Comparison of ENCODE assay signal across 8 cellular contexts in the genomic region with DNA sequence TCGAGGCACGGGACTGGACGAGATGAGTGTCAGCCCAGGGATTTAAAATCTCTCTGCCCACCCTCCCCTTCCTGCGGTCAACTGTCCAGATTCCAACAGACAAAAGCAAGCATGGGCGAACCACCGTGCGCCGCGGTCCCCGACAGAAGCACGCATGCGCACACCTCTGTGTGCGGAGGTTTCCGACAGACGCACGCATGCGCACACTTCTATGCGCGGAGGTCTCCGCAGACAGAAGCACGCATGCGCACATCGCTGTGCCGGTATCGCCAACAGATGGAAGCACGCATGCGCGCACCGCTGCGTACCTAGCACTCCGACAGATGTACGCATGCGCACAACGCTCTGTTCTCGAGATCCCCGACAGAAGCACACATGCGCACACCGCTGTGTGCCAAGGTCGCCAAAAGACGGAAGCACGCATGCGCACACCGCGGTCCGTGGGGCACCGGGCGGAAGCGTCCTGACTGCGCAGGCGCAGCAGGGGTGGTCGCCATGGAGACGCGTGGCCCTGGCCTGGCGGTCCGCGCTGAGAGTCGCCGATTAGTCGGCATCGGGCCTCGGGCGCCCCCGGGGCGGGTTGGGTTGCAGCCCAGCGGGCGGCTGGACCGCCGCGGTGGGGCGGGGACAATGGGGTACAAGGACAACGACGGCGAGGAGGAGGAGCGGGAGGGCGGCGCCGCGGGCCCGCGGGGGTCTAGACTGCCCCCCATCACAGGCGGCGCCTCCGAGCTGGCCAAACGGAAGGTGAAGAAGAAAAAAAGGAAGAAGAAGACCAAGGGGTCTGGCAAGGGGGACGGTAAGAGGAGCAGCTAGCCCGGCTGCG. TPM values are rescaled to one million over a fixed set of nuclear protein-coding genes. Genes with fewer than 3 reads are reported as not detected.
A peak's percentile ranks its signal among the peaks of the same experiment; 100 is the strongest.
DNase-seq lines count a peak whose midpoint lies in the region; ATAC-seq and TF ChIP-seq lines count a peak whose summit lies in the region.

No MANE protein-coding gene starts in this region.

- no peaks in the 10 kb centered on the region for H3K9me3 ChIP-seq in lung (ENCODE audit: control insufficient read depth in 2 of 2, insufficient read depth in 1 of 2, low read length in 1 of 2)

- H3K27me3 ChIP-seq in lung (ENCODE audit: control insufficient read depth, insufficient read depth): no peaks in the 10 kb centered on the region

- ATAC-seq in GM19468 (IDR thresholded peaks at IDR 0.05; ENCODE audit: extremely low read depth, unreplicated experiment) (peak; percentile 83), lung (ENCODE audit: insufficient read depth, low FRiP score) (peak; percentile 67)

- no peak for TF ChIP-seq CTCF in lung (IDR thresholded peaks at IDR 0.05; ENCODE audit: control extremely low read depth, extremely low read depth)

- H3K4me3 ChIP-seq in lung: peak overlapping the region; percentile 67

- H3K27ac ChIP-seq in lung (ENCODE audit: low read depth in 1 of 2, low read length in 1 of 2): peak overlapping the region; percentile 67 to 79

- DNase-seq in CMK (ENCODE audit: low read depth): peak; percentile 86
- DNase-seq in HS-27A (ENCODE audit: low read depth): peak; percentile 93
- peak; percentile 98 for DNase-seq in NK-92 (lab: John Stamatoyannopoulos, UW; ENCODE audit: unreplicated experiment)
- peak; percentile 99 for DNase-seq in activated CD8-positive, alpha-beta memory T cell treated with anti-CD3 and anti-CD28 coated beads for 24 hours
- peak; percentile 99 for DNase-seq in effector CD8-positive, alpha-beta T cell (lab: John Stamatoyannopoulos, UW)
- DNase-seq in lung (ENCODE audit: low spot score): peak; percentile 98
- peak; percentile 99 for DNase-seq in stimulated activated CD4-positive, alpha-beta T cell treated with anti-CD3 and anti-CD28 coated beads, TNF-alpha, amount 100 ng/mL, for 24 hours (ENCODE audit: low read depth in 3 of 3)

- peaks cover 0 to 10% of the 10 kb centered on the region in 2 donors for H3K4me1 ChIP-seq in lung (ENCODE audit: control insufficient read depth in 2 of 2, insufficient read depth in 2 of 2, low read length in 2 of 2)

- peaks cover 0 to 2% of the 10 kb centered on the region in 2 donors for H3K36me3 ChIP-seq in lung (ENCODE audit: control insufficient read depth in 2 of 2, insufficient read depth in 2 of 2, low read length in 2 of 2)

- 2 to 3% methylated on average over 81 to 87 of the region's 87 CpGs for WGBS in lung, 2 donors

RNA-seq across cellular contexts. Expression of gene RFLNB, which starts 35.7 kb away (rescaled TPM):
- 10 to 100 TPM; 16.2 to 17.0 TPM for total RNA-seq in lung
- polyA plus RNA-seq in lung: 10 to 100 TPM; 12.8 to 18.1 TPM

RNA-seq across cellular contexts. Expression of gene RPH3AL, which starts 57.5 kb away (rescaled TPM):
- total RNA-seq in lung: 10 to 100 TPM; 21.1 to 76.6 TPM
- 10 to 100 TPM; 19.5 to 22.1 TPM for polyA plus RNA-seq in lung

Comparison
In these comparisons a context has a peak if more than half of its experiments do, and no peak if none do; other contexts are left out.
1. Peak in every context shown above with its lines: DNase-seq, ATAC-seq, H3K4me3 ChIP-seq and H3K27ac ChIP-seq.